ENCODE assay signal across 19 cellular contexts in the genomic region with DNA sequence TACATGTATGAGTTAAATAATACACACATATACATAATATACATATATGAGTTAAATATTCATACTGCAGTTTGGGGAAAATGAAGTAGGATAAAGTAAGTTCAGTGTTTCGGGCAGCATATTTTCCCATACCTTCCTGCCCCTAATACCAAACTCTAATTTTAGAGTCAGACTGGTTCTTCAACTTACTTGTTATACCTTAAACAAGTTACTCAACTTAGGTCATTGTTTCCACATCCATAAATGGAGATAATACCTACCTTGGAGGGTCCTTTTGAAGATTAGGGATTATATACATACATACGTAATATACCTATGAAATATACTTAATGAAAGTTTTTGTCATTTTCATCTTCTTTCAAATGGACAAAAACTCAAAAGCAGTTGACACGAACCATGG. TPM values are rescaled to one million over a fixed set of nuclear protein-coding genes. Genes with fewer than 3 reads are reported as not detected.
A peak's percentile ranks its signal among the peaks of the same experiment; 100 is the strongest.
DNase-seq lines count a peak whose midpoint lies in the region; ATAC-seq, FAIRE-seq and TF ChIP-seq lines count a peak whose summit lies in the region.
"Had no signal": no experiment of that assay in that cellular context is flagged by ENCODE, and none has a peak within 500 bp of the region (broad histone marks: within the 10 kb centered on the region; RNA-seq: fewer than 3 reads in every experiment).

No MANE protein-coding gene starts in this region.

- H2BK12ac ChIP-seq in trophoblast cell (ENCODE audit: low read length), result no peak overlapping the region

- intact Hi-C loops in mammary epithelial cell (cut with micrococcal nuclease) (no loop called here), breast epithelium (cut with DNase I; ENCODE audit: low total_unique reads) (loop anchor here (5.0 kb wide), 1 partner anchor 1740 kb away; no protein-coding TSS in a partner anchor), HepG2 (cut with micrococcal nuclease; ENCODE audit: unreplicated experiment) (no loop called here)

- no peak for TF ChIP-seq RAD21 in HepG2 (CRISPR knock-in tag; IDR thresholded peaks at IDR 0.05)

- H3K79me2 ChIP-seq in mammary epithelial cell (ENCODE audit: insufficient read depth, low read length), result peaks cover 97% of the 10 kb centered on the region
- peaks cover 18% of the 10 kb centered on the region for H3K79me2 ChIP-seq in trophoblast cell (ENCODE audit: control insufficient read depth, insufficient read depth, low read length, poor library complexity)
- peaks cover 87% of the 10 kb centered on the region for H3K79me2 ChIP-seq in HepG2 (ENCODE audit: insufficient read depth, low read length)

- no peak overlapping the region for H3K18ac ChIP-seq in trophoblast cell (ENCODE audit: low read length)

- H3K36me3 ChIP-seq in mammary epithelial cell (ENCODE audit: insufficient read depth, low read length) (no peaks in the 10 kb centered on the region), breast epithelium (no peaks in the 10 kb centered on the region), trophoblast cell (ENCODE audit: control insufficient read depth in 1 of 2, insufficient read depth in 2 of 2, low read length in 2 of 2) (peaks cover 0 to 1% of the 10 kb centered on the region in 2 experiments), HAP-1 (replicated peaks) (no peaks in the 10 kb centered on the region), HepG2 (replicated peaks in 1 of 2; ENCODE audit: control insufficient read depth in 1 of 2, insufficient read depth in 2 of 2, low read length in 2 of 2) (no peaks in the 10 kb centered on the region; a peak in 2 of 5 replicates)

- in situ Hi-C loops in mammary epithelial cell (cut with MboI; ENCODE audit: low sequenced_read_pairs in 2 of 2), result no loop called here
- in situ Hi-C loops in HAP-1 (cut with MboI; ENCODE audit: low sequenced_read_pairs), result no loop called here
- in situ Hi-C loops in HepG2 (cut with HindIII; ENCODE audit: extremely low pct_ligation_motif_present, low pct_unique_long_range_greater_than_20kb), result no loop called here

- H2AK5ac ChIP-seq in trophoblast cell (ENCODE audit: low read length), result no peak overlapping the region

- H3K27ac ChIP-seq in mammary epithelial cell (ENCODE audit: insufficient read depth, low read depth, low read length) (peak overlapping the region; percentile 1), breast epithelium (no peak overlapping the region), epithelial cell of prostate (peak overlapping the region; percentile 84), trophoblast cell (ENCODE audit: low read depth, low read length) (peak overlapping the region; percentile 41), HepG2 (ENCODE audit: extremely low read length, insufficient read depth, low read length) (no peak overlapping the region)
- H3K27ac ChIP-seq: 22Rv1, A549, C4-2B had no signal

- H3K9me3 ChIP-seq in mammary epithelial cell (replicated peaks; ENCODE audit: insufficient read depth, low read length) (no peaks in the 10 kb centered on the region), breast epithelium (no peaks in the 10 kb centered on the region), trophoblast cell (ENCODE audit: insufficient read depth, low read depth, low read length) (no peaks in the 10 kb centered on the region), HAP-1 (no peaks in the 10 kb centered on the region), HepG2 (ENCODE audit: low read length) (no peaks in the 10 kb centered on the region)
- H3K9me3 ChIP-seq: A549, Caco-2 had no signal

- peak overlapping the region; percentile 41 for H3K4me2 ChIP-seq in mammary epithelial cell (ENCODE audit: insufficient read depth, low read depth, low read length)
- no peak overlapping the region for H3K4me2 ChIP-seq in trophoblast cell (ENCODE audit: low read length)
- no peak overlapping the region for H3K4me2 ChIP-seq in HepG2 (ENCODE audit: low read depth, low read length)
- H3K4me2 ChIP-seq: A549 had no signal

- H3K79me1 ChIP-seq in trophoblast cell (ENCODE audit: low read length), result peaks cover 5% of the 10 kb centered on the region

- 85% methylated on average over 3 of the region's 3 CpGs for WGBS in mammary epithelial cell (ENCODE audit: low coverage, missing lambda C conversion rate)
- WGBS in trophoblast cell (ENCODE audit: extremely low coverage, insufficient coverage, insufficient read length), result no CpG with 5 or more reads among the region's 3 CpGs
- 94% methylated on average over 3 of the region's 3 CpGs for WGBS in HepG2 (ENCODE audit: low lambda C conversion rate)

- no peak for FAIRE-seq in HepG2 (lab: Jason Lieb, UNC)
- FAIRE-seq: A549, D721Med, G401.6, GM12892, GM18507, H1 had no signal

- H3K4me3 ChIP-seq in mammary epithelial cell (replicated peaks in 1 of 3; ENCODE audit: insufficient read depth in 1 of 3, low read depth in 2 of 3, low read length in 3 of 3), result no peak overlapping the region
- H3K4me3 ChIP-seq in breast epithelium, result no peak overlapping the region
- H3K4me3 ChIP-seq in trophoblast cell (ENCODE audit: low read depth, low read length), result no peak overlapping the region
- H3K4me3 ChIP-seq in HAP-1, result no peak overlapping the region
- H3K4me3 ChIP-seq in HepG2 (replicated peaks in 1 of 3; ENCODE audit: insufficient read depth in 1 of 3, low read depth in 2 of 3, low read length in 3 of 3), result no peak overlapping the region
- H3K4me3 ChIP-seq: A549 had no signal

- no peak for DNase-seq in mammary epithelial cell
- DNase-seq in breast epithelium (ENCODE audit: low spot score in 2 of 2), result no peak
- no peak for DNase-seq in epithelial cell of prostate (ENCODE audit: low read depth, low spot score)
- peak in 1 of 2 donors; percentile 87 for DNase-seq in trophoblast cell
- no peak for DNase-seq in T1000 (lab: John Stamatoyannopoulos, UW)
- no peak for DNase-seq in HAP-1 (ENCODE audit: low spot score in 2 of 2)
- DNase-seq in HepG2 (ENCODE audit: low spot score), result no peak
- DNase-seq: AML-193; Caco-2; CD4-positive, alpha-beta T cell; H9 had no signal

- no peak overlapping the region for H2BK120ac ChIP-seq in trophoblast cell (ENCODE audit: insufficient read depth, low read length, poor library complexity)

- CTCF ChIA-PET in mammary epithelial cell (lab: Charles Lee; ENCODE audit: low non-redundant PET) (no interaction called here), HepG2 (lab: Yijun Ruan, JAX; ENCODE audit: low intra/inter-chr PET ratio, low total read pairs) (no interaction called here)

- H3K27me3 ChIP-seq in mammary epithelial cell (ENCODE audit: insufficient read depth, low read length), result no peaks in the 10 kb centered on the region
- no peaks in the 10 kb centered on the region for H3K27me3 ChIP-seq in breast epithelium
- no peaks in the 10 kb centered on the region for H3K27me3 ChIP-seq in trophoblast cell (ENCODE audit: insufficient read depth, low read length)
- H3K27me3 ChIP-seq in HAP-1 (ENCODE audit: low read depth), result no peaks in the 10 kb centered on the region
- H3K27me3 ChIP-seq in HepG2 (ENCODE audit: control insufficient read depth in 1 of 2, insufficient read depth in 2 of 2, low read length in 2 of 2), result no peaks in the 10 kb centered on the region

- TF ChIP-seq EP300 in HepG2 (IDR thresholded peaks at IDR 0.05; ENCODE audit: low read depth in 2 of 2, low read length in 2 of 2) (no peak), HepG2 (CRISPR knock-in tag; IDR thresholded peaks at IDR 0.05; ENCODE audit: borderline replicate concordance) (no peak)

- BruUV-seq in mammary epithelial cell (replicated peaks; lab: Mats Ljungman, UMichigan), result no TSS peak
- no TSS peak for BruUV-seq in HepG2 (replicated peaks; lab: Mats Ljungman, UMichigan)

- no peak overlapping the region for H2BK5ac ChIP-seq in trophoblast cell (ENCODE audit: low read depth, low read length, poor library complexity)

- no peak overlapping the region for H3K9ac ChIP-seq in mammary epithelial cell (ENCODE audit: insufficient read depth, low read length)
- H3K9ac ChIP-seq in trophoblast cell (ENCODE audit: low read length), result no peak overlapping the region
- no peak overlapping the region for H3K9ac ChIP-seq in HepG2 (ENCODE audit: insufficient read depth, low read depth, low read length)

- dilution Hi-C loops in mammary epithelial cell (cut with HindIII; ENCODE audit: low sequenced_read_pairs), result no loop called here

- H3K4ac ChIP-seq in trophoblast cell (ENCODE audit: low read depth, low read length), result no peak overlapping the region

- TF ChIP-seq POLR2A in breast epithelium (IDR thresholded peaks at IDR 0.05), result no peak
- no peak for TF ChIP-seq POLR2A in HepG2 (IDR thresholded peaks at IDR 0.05; ENCODE audit: insufficient read depth in 1 of 2, low read depth in 2 of 2, low read length in 2 of 2)

- H3K14ac ChIP-seq in trophoblast cell (ENCODE audit: low read length), result no peak overlapping the region

- no peak overlapping the region for H4K12ac ChIP-seq in trophoblast cell (ENCODE audit: low read depth, low read length)

- no peak for ATAC-seq in HepG2
- ATAC-seq: A549 had no signal

- H3K4me1 ChIP-seq in mammary epithelial cell (ENCODE audit: insufficient read depth, low read length) (peaks cover 37% of the 10 kb centered on the region), breast epithelium (no peaks in the 10 kb centered on the region), trophoblast cell (ENCODE audit: control insufficient read depth in 1 of 2, insufficient read depth in 2 of 2, low read length in 2 of 2) (peaks cover 7 to 11% of the 10 kb centered on the region in 2 experiments), HAP-1 (peaks cover 5% of the 10 kb centered on the region), HepG2 (ENCODE audit: insufficient read depth, low read length) (peaks cover 52% of the 10 kb centered on the region)

- H2AFZ ChIP-seq in mammary epithelial cell (ENCODE audit: low read depth, low read length), result no peak overlapping the region
- H2AFZ ChIP-seq in trophoblast cell (ENCODE audit: insufficient read depth, low read length, poor library complexity), result no peak overlapping the region
- H2AFZ ChIP-seq in HepG2 (ENCODE audit: low read length), result no peak overlapping the region

- POLR2A ChIA-PET in HepG2 (lab: Yijun Ruan, JAX), result no interaction called here

- H4K8ac ChIP-seq in trophoblast cell (ENCODE audit: low read depth, low read length), result no peak overlapping the region

- no peak overlapping the region for H4K91ac ChIP-seq in trophoblast cell (ENCODE audit: low read depth, low read length)

- TF ChIP-seq CTCF in mammary epithelial cell (conservative IDR thresholded peaks at IDR 0.05 in 1 of 2, IDR thresholded peaks at IDR 0.05 in 1 of 2; ENCODE audit: extremely low read depth in 1 of 2, insufficient read depth in 1 of 2, low read depth in 1 of 2, low read length in 2 of 2) (no peak), breast epithelium (IDR thresholded peaks at IDR 0.05) (no peak), HepG2 (CRISPR knock-in tag; IDR thresholded peaks at IDR 0.05) (no peak)

- H3K23ac ChIP-seq in trophoblast cell (ENCODE audit: low read length), result no peak overlapping the region

- H4K20me1 ChIP-seq in mammary epithelial cell (ENCODE audit: insufficient read depth, low read length), result no peaks in the 10 kb centered on the region
- H4K20me1 ChIP-seq in HepG2 (ENCODE audit: insufficient read depth, low read length), result peaks cover 31% of the 10 kb centered on the region

RNA-seq across cellular contexts. Expression of a gene that starts 8.4 kb away (rescaled TPM):
- 10 to 100 TPM; 47.8 to 75.3 TPM for total RNA-seq in mammary epithelial cell
- 78.6 TPM for polyA plus RNA-seq in mammary epithelial cell
- polyA minus RNA-seq in mammary epithelial cell, result 62.3 TPM
- 10 to 100 TPM; 26.1 to 28.8 (median 26.1) TPM for total RNA-seq in breast epithelium
- polyA plus RNA-seq in trophoblast cell (2013), result 34.5 and 36.0 TPM in 2 replicates
- 68.0 and 69.8 TPM in 2 replicates for total RNA-seq in HepG2 (2016; rRNA removed; fragmentation: Illumina TruSeq; extraction: Trizol)
- total RNA-seq in HepG2 (2016; cell fraction: cytosol; rRNA removed; fragmentation: Illumina TruSeq; extraction: Trizol; ENCODE audit: low read depth), result 140 and 144 TPM in 2 replicates
- 65.7 and 68.0 TPM in 2 replicates for total RNA-seq in HepG2 (2016; cell fraction: insoluble cytoplasmic fraction; rRNA removed; fragmentation: Illumina TruSeq; extraction: Trizol)
- total RNA-seq in HepG2 (2016; cell fraction: membrane; rRNA removed; fragmentation: Illumina TruSeq; extraction: Trizol), result 143 and 162 TPM in 2 replicates
- total RNA-seq in HepG2 (2016; cell fraction: nucleus; rRNA removed; fragmentation: Illumina TruSeq; extraction: Trizol), result 45.7 and 49.1 TPM in 2 replicates
- 69.3 and 81.6 TPM in 2 replicates for polyA plus RNA-seq in HepG2 (2011; rRNA removed)
- polyA plus RNA-seq in HepG2 (2011; cell fraction: cytosol; rRNA removed), result 51.1 and 54.3 TPM in 2 replicates
- polyA plus RNA-seq in HepG2 (2011; cell fraction: nucleus; rRNA removed), result 35.0 and 37.6 TPM in 2 replicates
- 80.1 and 81.8 TPM in 2 replicates for polyA plus RNA-seq in HepG2 (2012)
- 152 and 156 TPM in 2 replicates for polyA plus RNA-seq in HepG2 (2016; cell fraction: cytosol; fragmentation: Illumina TruSeq; extraction: Trizol; ENCODE audit: low read depth)
- polyA plus RNA-seq in HepG2 (2016; cell fraction: insoluble cytoplasmic fraction; fragmentation: Illumina TruSeq; extraction: Trizol; ENCODE audit: low read depth), result 81.9 and 84.7 TPM in 2 replicates
- polyA plus RNA-seq in HepG2 (2016; cell fraction: membrane; fragmentation: Illumina TruSeq; extraction: Trizol; ENCODE audit: low read depth), result 169 and 183 TPM in 2 replicates
- polyA plus RNA-seq in HepG2 (2016; cell fraction: nucleus; fragmentation: Illumina TruSeq; extraction: Trizol; ENCODE audit: insufficient read depth, low read depth), result 55.9 and 58.9 TPM in 2 replicates
- 33.0 and 51.0 TPM in 2 replicates for polyA minus RNA-seq in HepG2 (2011; rRNA and poly(A)+ RNA removed; ENCODE audit: low replicate concordance)
- polyA minus RNA-seq in HepG2 (2011; cell fraction: cytosol; rRNA and poly(A)+ RNA removed), result 36.1 and 40.9 TPM in 2 replicates
- polyA minus RNA-seq in HepG2 (2011; cell fraction: nucleus; rRNA and poly(A)+ RNA removed), result 48.9 and 60.9 TPM in 2 replicates

RNA-seq across cellular contexts. Expression of a gene that starts 37.2 kb away (rescaled TPM):
- total RNA-seq in mammary epithelial cell, result 10 to 100 TPM; 46.7 to 64.7 TPM
- polyA plus RNA-seq in mammary epithelial cell, result 87.5 TPM
- polyA minus RNA-seq in mammary epithelial cell, result 7.5 TPM
- 10 to 100 TPM; 44.8 to 64.2 (median 63.9) TPM for total RNA-seq in breast epithelium
- 161 and 163 TPM in 2 replicates for polyA plus RNA-seq in trophoblast cell (2013)
- total RNA-seq in HepG2 (2016; rRNA removed; fragmentation: Illumina TruSeq; extraction: Trizol), result 118 and 165 TPM in 2 replicates
- 40.1 and 50.6 TPM in 2 replicates for total RNA-seq in HepG2 (2016; cell fraction: cytosol; rRNA removed; fragmentation: Illumina TruSeq; extraction: Trizol; ENCODE audit: low read depth)
- 124 and 177 TPM in 2 replicates for total RNA-seq in HepG2 (2016; cell fraction: insoluble cytoplasmic fraction; rRNA removed; fragmentation: Illumina TruSeq; extraction: Trizol)
- total RNA-seq in HepG2 (2016; cell fraction: membrane; rRNA removed; fragmentation: Illumina TruSeq; extraction: Trizol), result 59.4 and 69.6 TPM in 2 replicates
- 49.2 and 53.2 TPM in 2 replicates for total RNA-seq in HepG2 (2016; cell fraction: nucleus; rRNA removed; fragmentation: Illumina TruSeq; extraction: Trizol)
- 78.9 and 98.1 TPM in 2 replicates for polyA plus RNA-seq in HepG2 (2011; rRNA removed)
- polyA plus RNA-seq in HepG2 (2011; cell fraction: cytosol; rRNA removed), result 74.9 and 105 TPM in 2 replicates
- 24.3 and 28.3 TPM in 2 replicates for polyA plus RNA-seq in HepG2 (2011; cell fraction: nucleus; rRNA removed)
- 123 and 125 TPM in 2 replicates for polyA plus RNA-seq in HepG2 (2012)
- polyA plus RNA-seq in HepG2 (2016; cell fraction: cytosol; fragmentation: Illumina TruSeq; extraction: Trizol; ENCODE audit: low read depth), result 42.4 and 55.4 TPM in 2 replicates
- 196 and 205 TPM in 2 replicates for polyA plus RNA-seq in HepG2 (2016; cell fraction: insoluble cytoplasmic fraction; fragmentation: Illumina TruSeq; extraction: Trizol; ENCODE audit: low read depth)
- polyA plus RNA-seq in HepG2 (2016; cell fraction: membrane; fragmentation: Illumina TruSeq; extraction: Trizol; ENCODE audit: low read depth), result 59.7 and 72.0 TPM in 2 replicates
- 83.1 and 84.8 TPM in 2 replicates for polyA plus RNA-seq in HepG2 (2016; cell fraction: nucleus; fragmentation: Illumina TruSeq; extraction: Trizol; ENCODE audit: insufficient read depth, low read depth)
- polyA minus RNA-seq in HepG2 (2011; rRNA and poly(A)+ RNA removed; ENCODE audit: low replicate concordance), result 9.6 and 24.6 TPM in 2 replicates
- polyA minus RNA-seq in HepG2 (2011; cell fraction: cytosol; rRNA and poly(A)+ RNA removed), result 31.1 and 32.5 TPM in 2 replicates
- 18.8 and 27.2 TPM in 2 replicates for polyA minus RNA-seq in HepG2 (2011; cell fraction: nucleus; rRNA and poly(A)+ RNA removed)

Comparison
In these comparisons a context has a peak if more than half of its experiments do, and no peak if none do; other contexts are left out.
1. H3K27ac ChIP-seq: peak in mammary epithelial cell (single experiment), epithelial cell of prostate (single experiment) and trophoblast cell (single experiment); none in breast epithelium (0 of 2) and HepG2 (single experiment).